Comparison of ENCODE assay signal across 29 cellular contexts in the genomic region with DNA sequence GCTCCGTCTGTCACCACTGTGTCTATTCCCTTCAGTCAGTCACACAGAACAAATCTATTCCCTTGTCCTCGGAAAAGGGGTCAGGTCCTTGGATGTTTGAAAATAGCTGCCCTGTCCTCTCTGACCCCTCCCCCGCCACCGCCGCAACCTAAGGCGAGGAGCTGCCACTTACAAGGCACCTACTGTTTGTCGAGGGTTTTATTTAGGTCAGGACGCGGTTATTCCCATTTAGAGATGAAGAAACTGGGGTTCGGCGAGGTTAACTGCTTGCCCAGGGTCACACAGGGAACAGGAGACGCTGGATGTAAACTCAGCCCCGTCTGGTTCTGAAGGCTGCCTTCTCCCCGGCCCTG.
"Had no signal": no experiment of that assay in that cellular context is flagged by ENCODE, and none has a peak within 500 bp of the region (broad histone marks: within the 10 kb centered on the region; RNA-seq: fewer than 3 reads in every experiment).

No MANE protein-coding gene starts in this region.

- H3K36me3 ChIP-seq: brain microvascular endothelial cell, esophagus muscularis mucosa, gastrocnemius medialis had no signal

- H3K36me3 Mint-ChIP-seq: activated naive CD8-positive, alpha-beta T cell had no signal

- H3K27ac Mint-ChIP-seq: activated CD4-positive, alpha-beta memory T cell treated with anti-CD3 and anti-CD28 coated beads, Interleukin-2, amount 10 ng/mL, durations not matched to agents 7 days and 5 days; activated CD4-positive, alpha-beta T cell treated with anti-CD3 and anti-CD28 coated beads, Interleukin-2, amount 10 ng/mL, durations not matched to agents 7 days and 5 days; activated naive CD8-positive, alpha-beta T cell; activated T-helper 17 cell treated with anti-CD3 and anti-CD28 coated beads, Interleukin-2, amount 50 U/mL, for 72 hours; effector memory CD8-positive, alpha-beta T cell; T-helper 17 cell; T-helper 2 cell treated with Interferon-gamma antibody and Interleukin-4, amounts not matched to agents 5 μg/mL and 100 μg/mL, for 36 hours had no signal

- ATAC-seq: activated T-cell treated with anti-CD3 and anti-CD28 coated beads, Interleukin-2, amount 50 U/mL, for 4 hours; activated T-helper 17 cell treated with anti-CD3 and anti-CD28 coated beads, Interleukin-2, amount 50 U/mL, for 72 hours; effector memory CD8-positive, alpha-beta T cell; foreskin keratinocyte; gastrocnemius medialis; T-helper 17 cell had no signal

- H3K27me3 ChIP-seq: brain microvascular endothelial cell, foreskin keratinocyte had no signal

- H3K9me3 Mint-ChIP-seq: activated CD4-positive, alpha-beta memory T cell treated with anti-CD3 and anti-CD28 coated beads, Interleukin-2, amount 10 ng/mL, durations not matched to agents 7 days and 5 days; activated CD4-positive, alpha-beta T cell treated with anti-CD3 and anti-CD28 coated beads, Interleukin-2, amount 10 ng/mL, durations not matched to agents 7 days and 5 days; activated T-cell treated with anti-CD3 and anti-CD28 coated beads, Interleukin-2, amount 50 U/mL, for 4 hours; activated T-helper 17 cell treated with anti-CD3 and anti-CD28 coated beads, Interleukin-2, amount 50 U/mL, for 72 hours; central memory CD8-positive, alpha-beta T cell; effector memory CD8-positive, alpha-beta T cell; T-helper 2 cell treated with Interferon-gamma antibody and Interleukin-4, amounts not matched to agents 5 μg/mL and 100 μg/mL, for 36 hours had no signal

- H3K9me3 ChIP-seq: esophagus muscularis mucosa, gastrocnemius medialis had no signal

- H3K27me3 Mint-ChIP-seq: activated CD4-positive, alpha-beta memory T cell treated with anti-CD3 and anti-CD28 coated beads, Interleukin-2, amount 10 ng/mL, durations not matched to agents 7 days and 5 days; T-helper 17 cell had no signal

- H3K4me1 ChIP-seq: esophagus muscularis mucosa, foreskin keratinocyte, gastrocnemius medialis had no signal

- DNase-seq: activated CD4-positive, alpha-beta memory T cell treated with anti-CD3 and anti-CD28 coated beads, Interleukin-2, amount 10 ng/mL, durations not matched to agents 7 days and 5 days; activated CD4-positive, alpha-beta T cell treated with anti-CD3 and anti-CD28 coated beads for 4 hours; activated CD4-positive, alpha-beta T cell treated with anti-CD3 and anti-CD28 coated beads, Interleukin-2, amount 10 ng/mL, durations not matched to agents 7 days and 5 days; activated CD4-positive, alpha-beta T cell treated with anti-CD3 and anti-CD28 coated beads, Interleukin-2, amount 50 U/mL, for 4 hours; activated CD4-positive, CD25-positive, alpha-beta regulatory T cell; activated CD4-positive, CD25-positive, alpha-beta regulatory T cell treated with anti-CD3 and anti-CD28 coated beads, Interleukin-2, amount 50 U/mL, for 72 hours; activated effector memory CD4-positive, alpha-beta T cell treated with Interleukin-2 at 50 U/mL for 16 hours; activated gamma-delta T cell treated with Interleukin-2 at 50 U/mL for 16 hours; activated naive CD4-positive, alpha-beta T cell treated with anti-CD3 and anti-CD28 coated beads, Interleukin-2, amount 50 U/mL, for 16 hours; activated naive CD4-positive, alpha-beta T cell treated with Interleukin-2 at 50 U/mL for 16 hours; activated T-cell treated with anti-CD3 and anti-CD28 coated beads, Interleukin-2, amount 50 U/mL, for 4 hours; amniotic stem cell; anterior cingulate cortex; brain microvascular endothelial cell; cortex of kidney; dermis blood vessel endothelial cell; effector CD4-positive, alpha-beta T cell; effector memory CD8-positive, alpha-beta T cell; erythroblast; foreskin keratinocyte; gastrocnemius medialis; T-helper 1 cell; T-helper 17 cell; T1000 had no signal

- H3K27ac ChIP-seq: brain microvascular endothelial cell, esophagus muscularis mucosa, foreskin keratinocyte, gastrocnemius medialis had no signal

- H3K4me3 ChIP-seq: esophagus muscularis mucosa, gastrocnemius medialis had no signal

- H3K4me1 Mint-ChIP-seq: activated CD4-positive, alpha-beta memory T cell treated with anti-CD3 and anti-CD28 coated beads, Interleukin-2, amount 10 ng/mL, durations not matched to agents 7 days and 5 days; activated CD4-positive, alpha-beta T cell treated with anti-CD3 and anti-CD28 coated beads, Interleukin-2, amount 10 ng/mL, durations not matched to agents 7 days and 5 days; activated T-helper 17 cell treated with anti-CD3 and anti-CD28 coated beads, Interleukin-2, amount 50 U/mL, for 72 hours; central memory CD8-positive, alpha-beta T cell; T-helper 17 cell had no signal

- H3K4me3 Mint-ChIP-seq: activated CD4-positive, alpha-beta memory T cell treated with anti-CD3 and anti-CD28 coated beads, Interleukin-2, amount 10 ng/mL, durations not matched to agents 7 days and 5 days; activated CD4-positive, alpha-beta T cell treated with anti-CD3 and anti-CD28 coated beads, Interleukin-2, amount 10 ng/mL, durations not matched to agents 7 days and 5 days; activated naive CD8-positive, alpha-beta T cell; activated T-cell treated with anti-CD3 and anti-CD28 coated beads, Interleukin-2, amount 50 U/mL, for 4 hours; activated T-helper 17 cell treated with anti-CD3 and anti-CD28 coated beads, Interleukin-2, amount 50 U/mL, for 72 hours; central memory CD8-positive, alpha-beta T cell; effector memory CD8-positive, alpha-beta T cell; T-helper 17 cell; T-helper 2 cell treated with Interferon-gamma antibody and Interleukin-4, amounts not matched to agents 5 μg/mL and 100 μg/mL, for 36 hours had no signal
